Comparison of ENCODE assay signal across 18 cellular contexts in the genomic region with DNA sequence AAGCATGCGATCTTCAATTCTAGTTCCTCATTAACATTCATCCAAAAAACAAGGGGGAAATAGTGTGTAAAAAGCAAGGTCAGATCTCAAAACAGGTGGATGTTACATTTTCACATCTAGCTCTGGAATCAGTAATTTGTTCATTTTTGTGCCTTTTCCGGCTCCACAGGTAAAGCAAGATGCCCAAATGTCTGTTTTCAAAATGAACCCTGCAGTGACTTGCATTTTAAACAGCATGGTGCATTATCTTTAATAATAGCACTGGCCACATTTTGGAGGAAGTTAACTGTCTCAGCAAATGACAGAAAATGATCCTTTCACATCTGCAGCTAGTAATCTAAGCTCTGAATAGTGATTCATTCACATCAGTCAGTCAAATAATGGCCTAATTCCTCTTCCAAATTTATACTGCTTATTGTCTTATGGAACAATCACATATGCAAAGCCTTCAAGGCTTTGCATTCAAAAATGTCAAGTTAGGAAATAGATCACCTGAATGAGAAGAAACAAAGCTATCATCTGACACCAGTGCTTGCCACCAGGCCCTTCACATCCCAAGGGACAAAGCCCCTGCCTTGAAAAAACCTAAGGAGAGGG.
DNase-seq lines count a peak whose midpoint lies in the region; ATAC-seq and TF ChIP-seq lines count a peak whose summit lies in the region.
"Had no signal": no experiment of that assay in that cellular context is flagged by ENCODE, and none has a peak within 500 bp of the region (broad histone marks: within the 10 kb centered on the region; RNA-seq: fewer than 3 reads in every experiment).

No MANE protein-coding gene starts in this region.

- H3K4me2 ChIP-seq in OCI-LY7 (ENCODE audit: low read length) (peak overlapping the region; percentile 14; the same call in 1 of the 2 replicates), hepatocyte (no peak overlapping the region)

- TF ChIP-seq CTCF in heart right ventricle (IDR thresholded peaks at IDR 0.05) (no peak), OCI-LY7 (conservative IDR thresholded peaks at IDR 0.05; ENCODE audit: low read length) (no peak), hepatocyte (IDR thresholded peaks at IDR 0.05; ENCODE audit: poor library complexity) (no peak)

- intact Hi-C loops in heart right ventricle (cut with DNase I) = no loop called here
- intact Hi-C loops in Right ventricle myocardium superior (cut with DNase I) = no loop called here
- intact Hi-C loops in OCI-LY7 (cut with micrococcal nuclease; ENCODE audit: unreplicated experiment) = no loop called here
- intact Hi-C loops in aorta (cut with DNase I) = no loop called here

- H3K9me3 ChIP-seq in heart right ventricle = no peaks in the 10 kb centered on the region
- no peaks in the 10 kb centered on the region for H3K9me3 ChIP-seq in OCI-LY7 (ENCODE audit: low read length)
- H3K9me3 ChIP-seq in hepatocyte (ENCODE audit: low read depth) = no peaks in the 10 kb centered on the region
- no peaks in the 10 kb centered on the region for H3K9me3 ChIP-seq in aorta (ENCODE audit: control insufficient read depth, low read length)
- H3K9me3 ChIP-seq: pancreas, uterus had no signal

- H3K27ac ChIP-seq in heart right ventricle (peak overlapping the region in 9 of 10 donors; percentile 16 to 71 (median 58)), OCI-LY7 (ENCODE audit: low read depth, low read length, poor library complexity, severe bottlenecking) (no peak overlapping the region), hepatocyte (peak overlapping the region; percentile 57), aorta (ENCODE audit: low read depth in 1 of 2, low read length in 2 of 2) (peak overlapping the region; percentile 25 to 43)
- H3K27ac ChIP-seq: pancreas, skin epidermis, uterus had no signal

- ATAC-seq in heart right ventricle (no peak), Right ventricle myocardium superior (ENCODE audit: poor library complexity) (no peak), aorta (ENCODE audit: low FRiP score) (no peak), HG03025 (IDR thresholded peaks at IDR 0.05; ENCODE audit: low FRiP score, unreplicated experiment) (no peak)
- ATAC-seq: pancreas; stimulated activated effector memory CD8-positive, alpha-beta T cell treated with anti-CD3 and anti-CD28 coated beads, Interleukin-12 subunit alpha, Interleukin-12 subunit beta, amount 100 ng/mL, for 72 hours had no signal

- H2AFZ ChIP-seq in OCI-LY7 (ENCODE audit: low read length) (no peak overlapping the region), hepatocyte (no peak overlapping the region)

- H3K79me2 ChIP-seq in OCI-LY7 (ENCODE audit: insufficient read depth, low read depth, low read length) = no peaks in the 10 kb centered on the region
- H3K79me2 ChIP-seq in hepatocyte = peaks cover 33% of the 10 kb centered on the region

- H3K4me1 ChIP-seq in heart right ventricle (peaks cover 0 to 59% (median 34%) of the 10 kb centered on the region in 9 donors), OCI-LY7 (ENCODE audit: insufficient read depth, low read length, poor library complexity, severe bottlenecking) (peaks cover 5% of the 10 kb centered on the region), hepatocyte (ENCODE audit: insufficient read depth) (peaks cover 4% of the 10 kb centered on the region), aorta (ENCODE audit: control insufficient read depth in 1 of 2, insufficient read depth in 2 of 2, low read length in 2 of 2) (peaks cover 4 to 14% of the 10 kb centered on the region in 2 donors)
- H3K4me1 ChIP-seq: pancreas, uterus had no signal

- H3K4me3 ChIP-seq in heart right ventricle (no peak overlapping the region), OCI-LY7 (ENCODE audit: low read depth, low read length, poor library complexity, severe bottlenecking) (no peak overlapping the region), hepatocyte (no peak overlapping the region), aorta (ENCODE audit: low read length in 2 of 2) (no peak overlapping the region)
- H3K4me3 ChIP-seq: pancreas, skin epidermis, uterus had no signal

- POLR2A ChIA-PET in OCI-LY7 (lab: Charles Lee) = interaction anchor here (0.6 kb wide), 1 partner anchor 202 kb away, joined by 3 read pairs; no protein-coding TSS in a partner anchor

- H3K27me3 ChIP-seq in heart right ventricle (no peaks in the 10 kb centered on the region), hepatocyte (no peaks in the 10 kb centered on the region), aorta (ENCODE audit: control insufficient read depth in 1 of 2, insufficient read depth in 2 of 2, low read length in 1 of 2) (no peaks in the 10 kb centered on the region)
- H3K27me3 ChIP-seq: pancreas, uterus had no signal

- DNase-seq in heart right ventricle (no peak), Right ventricle myocardium superior (no peak), OCI-LY7 (ENCODE audit: low spot score) (no peak), hepatocyte (ENCODE audit: low spot score) (no peak), aorta (no peak), NCI-H1092 (lab: John Stamatoyannopoulos, UW) (no peak)
- DNase-seq in effector CD4-positive, alpha-beta T cell = no peak
- DNase-seq: activated CD4-positive, alpha-beta T cell treated with anti-CD3 and anti-CD28 coated beads for 48 hours; activated naive CD4-positive, alpha-beta T cell treated with anti-CD3 and anti-CD28 coated beads for 36 hours; KBM-7; NCI-H1105 treated with DMSO at 0.1 percent for 48 hours; NCI-H526 treated with DMSO at 0.1 percent for 48 hours; pancreas; SHP77 treated with DMSO at 0.1 percent for 48 hours; uterus had no signal

- H3K9me2 ChIP-seq in OCI-LY7 (ENCODE audit: insufficient read depth, low read length) (no peaks in the 10 kb centered on the region), hepatocyte (replicated peaks; ENCODE audit: insufficient read depth) (no peaks in the 10 kb centered on the region)

- CTCF ChIA-PET in OCI-LY7 (lab: Charles Lee; ENCODE audit: unreplicated experiment) = no interaction called here

- H4K20me1 ChIP-seq in OCI-LY7 (ENCODE audit: insufficient read depth, low read length) (no peaks in the 10 kb centered on the region), hepatocyte (ENCODE audit: insufficient read depth, poor library complexity, severe bottlenecking) (no peaks in the 10 kb centered on the region)

- 85 to 93% methylated on average over 2 of the region's 2 CpGs for WGBS in heart right ventricle, 2 donors
- 91% methylated on average over 2 of the region's 2 CpGs for WGBS in hepatocyte (ENCODE audit: low lambda C conversion rate, missing lambda C conversion rate)
- WGBS in aorta, 2 donors = 94% methylated on average over 2 of the region's 2 CpGs

- no TSS peak for BruUV-seq in OCI-LY7 (replicated peaks; lab: Mats Ljungman, UMichigan)

- H3K36me3 ChIP-seq in heart right ventricle = no peaks in the 10 kb centered on the region
- no peaks in the 10 kb centered on the region for H3K36me3 ChIP-seq in OCI-LY7 (ENCODE audit: insufficient read depth, low read length)
- no peaks in the 10 kb centered on the region for H3K36me3 ChIP-seq in hepatocyte (replicated peaks; ENCODE audit: insufficient read depth, low read depth)
- H3K36me3 ChIP-seq in aorta (ENCODE audit: control insufficient read depth in 1 of 2, insufficient read depth in 2 of 2, low read length in 1 of 2) = no peaks in the 10 kb centered on the region
- H3K36me3 ChIP-seq: pancreas, uterus had no signal
